In genomic region chr1:184322253-184322652, GRCh38 we compare ENCODE assay signal across 25 cellular contexts.
DNase-seq lines count a peak whose midpoint lies in the region; FAIRE-seq and TF ChIP-seq lines count a peak whose summit lies in the region.
"Had no signal": no experiment of that assay in that cellular context is flagged by ENCODE, and none has a peak within 500 bp of the region (broad histone marks: within the 10 kb centered on the region; RNA-seq: fewer than 3 reads in every experiment).

No MANE protein-coding gene starts in this region.

- H3K9me3 ChIP-seq in H1 (ENCODE audit: insufficient read depth in 2 of 2, low read depth in 1 of 2, low read length in 1 of 2) (no peaks in the 10 kb centered on the region), tibial nerve (no peaks in the 10 kb centered on the region)
- H3K9me3 ChIP-seq: A549; BE2C; BLaER1 treated with 17β-estradiol and CSF1 and Interleukin-3, amounts not matched to agents 10 nM and 100 nM had no signal

- no peak overlapping the region for H3K4me3 ChIP-seq in H7 (ENCODE audit: insufficient read depth, low read depth, low read length)
- no peak overlapping the region for H3K4me3 ChIP-seq in H1 (ENCODE audit: extremely low read depth in 1 of 4, insufficient read depth in 2 of 4, low read depth in 3 of 4, low read length in 4 of 4)
- H3K4me3 ChIP-seq in tibial nerve = no peak overlapping the region
- H3K4me3 ChIP-seq: A549; BLaER1 treated with 17β-estradiol and CSF1 and Interleukin-3, amounts not matched to agents 10 nM and 100 nM; GM12878; GM23248 had no signal

- no peak overlapping the region for H2BK5ac ChIP-seq in H1 (ENCODE audit: low read depth, low read length)

- no peaks in the 10 kb centered on the region for H3K27me3 ChIP-seq in H7 (ENCODE audit: control insufficient read depth, insufficient read depth, low read length)
- H3K27me3 ChIP-seq in H1 (replicated peaks in 1 of 4; ENCODE audit: control insufficient read depth in 3 of 4, extremely low read depth in 1 of 4, insufficient read depth in 3 of 4, low read length in 3 of 4) = no peaks in the 10 kb centered on the region
- no peaks in the 10 kb centered on the region for H3K27me3 ChIP-seq in tibial nerve
- H3K27me3 ChIP-seq: BE2C; BLaER1 treated with 17β-estradiol and CSF1 and Interleukin-3, amounts not matched to agents 10 nM and 100 nM had no signal

- H2BK120ac ChIP-seq in H1 (replicated peaks; ENCODE audit: low read depth, low read length) = no peak overlapping the region

- TF ChIP-seq POLR2A in H1 (IDR thresholded peaks at IDR 0.05; ENCODE audit: control extremely low read depth in 1 of 2, low read depth in 2 of 2, low read length in 2 of 2) (no peak), tibial nerve (IDR thresholded peaks at IDR 0.05) (no peak)

- no peak overlapping the region for H2BK12ac ChIP-seq in H1 (ENCODE audit: low read depth, low read length)

- H4K91ac ChIP-seq in H1 (replicated peaks; ENCODE audit: insufficient read length, low read length) = no peak overlapping the region

- H3K4ac ChIP-seq in H1 (replicated peaks; ENCODE audit: insufficient read length, low read depth, low read length) = no peak overlapping the region

- no peak overlapping the region for H4K5ac ChIP-seq in H1 (ENCODE audit: insufficient read length, low read depth, low read length)

- TF ChIP-seq CTCF in H1 (IDR thresholded peaks at IDR 0.05; ENCODE audit: control extremely low read depth in 1 of 3, insufficient read depth in 1 of 3, low read depth in 1 of 3, low read length in 3 of 3) (no peak), tibial nerve (IDR thresholded peaks at IDR 0.05) (no peak)

- H3K4me2 ChIP-seq in H1 (ENCODE audit: insufficient read depth in 1 of 2, low read depth in 2 of 2, low read length in 2 of 2) = no peak overlapping the region; a peak in 1 of 4 replicates
- H3K4me2 ChIP-seq: A549; BLaER1 treated with 17β-estradiol and CSF1 and Interleukin-3, amounts not matched to agents 10 nM and 100 nM had no signal

- WGBS in H1 (ENCODE audit: extremely low coverage in 1 of 2, insufficient coverage in 1 of 2, insufficient read length in 1 of 2, insufficient replicate concordance in 2 of 2, low coverage in 1 of 2, low lambda C conversion rate in 2 of 2, missing lambda C conversion rate in 1 of 2), 2 experiments = 62% methylated on average over 6 of the region's 6 CpGs; no CpG with 5 or more reads in 1 of the 2 experiments
- WGBS in tibial nerve, 2 donors = 80 to 81% methylated on average over 6 of the region's 6 CpGs

- no peak overlapping the region for H2BK15ac ChIP-seq in H1 (ENCODE audit: low read length)

- H3K23me2 ChIP-seq in H1 (ENCODE audit: low read depth, low read length) = no peaks in the 10 kb centered on the region

- CTCF ChIA-PET in H1 (lab: Charles Lee; ENCODE audit: partially characterized antibody) = interaction anchor here (1.6 kb wide), 1 partner anchor 342 kb away, joined by 3 read pairs; no protein-coding TSS in a partner anchor

- H4K8ac ChIP-seq in H1 (ENCODE audit: extremely low read depth, insufficient read depth, low read length) = no peak overlapping the region

- POLR2A ChIA-PET in H1 (lab: Charles Lee; ENCODE audit: partially characterized antibody) = no interaction called here

- no peak overlapping the region for H2BK20ac ChIP-seq in H1 (ENCODE audit: low read length)

- H3K79me2 ChIP-seq in H1 (ENCODE audit: control insufficient read depth in 1 of 2, insufficient read depth in 2 of 2, low read length in 2 of 2) = no peaks in the 10 kb centered on the region

- FAIRE-seq in H1 (lab: Jason Lieb, UNC) = peak; percentile 42
- no peak for FAIRE-seq in RCC 7860 (lab: Jason Lieb, UNC)
- FAIRE-seq: A549, D721Med, GM12878, GM19239, H54 had no signal

- no peaks in the 10 kb centered on the region for H3K36me3 ChIP-seq in H7 (replicated peaks; ENCODE audit: control insufficient read depth, insufficient read depth, low read length)
- H3K36me3 ChIP-seq in H1 (ENCODE audit: control insufficient read depth in 2 of 4, insufficient read depth in 4 of 4, low read length in 3 of 4) = no peaks in the 10 kb centered on the region
- no peaks in the 10 kb centered on the region for H3K36me3 ChIP-seq in tibial nerve
- H3K36me3 ChIP-seq: BE2C; BLaER1 treated with 17β-estradiol and CSF1 and Interleukin-3, amounts not matched to agents 10 nM and 100 nM had no signal

- no peak overlapping the region for H2AFZ ChIP-seq in H1 (ENCODE audit: low read length)
- H2AFZ ChIP-seq: GM23248 had no signal

- no peaks in the 10 kb centered on the region for H3K79me1 ChIP-seq in H1 (ENCODE audit: low read depth, low read length)

- H3K14ac ChIP-seq in H1 (ENCODE audit: insufficient read length) = no peak overlapping the region

- no peak for TF ChIP-seq RAD21 in H1 (IDR thresholded peaks at IDR 0.05 in 1 of 2, conservative IDR thresholded peaks at IDR 0.05 in 1 of 2; ENCODE audit: low read depth in 2 of 2, low read length in 2 of 2)

- H2AK5ac ChIP-seq in H1 (ENCODE audit: low read depth, low read length) = no peak overlapping the region

- no peak overlapping the region for H3K27ac ChIP-seq in H1 (ENCODE audit: low read depth, low read length)
- no peak overlapping the region for H3K27ac ChIP-seq in tibial nerve
- H3K27ac ChIP-seq: A549; BLaER1 treated with 17β-estradiol and CSF1 and Interleukin-3, amounts not matched to agents 10 nM and 100 nM; GM23248 had no signal

- no peak overlapping the region for H3K23ac ChIP-seq in H1 (ENCODE audit: insufficient read length)

- peak; percentile 33 for DNase-seq in H7
- DNase-seq in H1 (ENCODE audit: low read depth in 1 of 2, low spot score in 2 of 2) = no peak
- DNase-seq in iPS-NIHi11 (ENCODE audit: low spot score) = peak; percentile 29
- no peak for DNase-seq in NCI-H2227 treated with DMSO at 0.1 percent for 48 hours (lab: John Stamatoyannopoulos, UW)
- no peak for DNase-seq in tibial nerve (ENCODE audit: low spot score in 2 of 2)
- no peak for DNase-seq in RCC 7860 (ENCODE audit: low spot score)
- DNase-seq in stimulated activated CD4-positive, alpha-beta T cell treated with anti-CD3 and anti-CD28 coated beads, Interleukin-1b, Interleukin-23, amount 100 ng/mL, for 48 hours = no peak
- DNase-seq: 8988T; ACHN; AML-193; BE2C; CD4-positive, alpha-beta T cell; CD8-positive, alpha-beta memory T cell; DMS 273 treated with DMSO at 0.1 percent for 48 hours; DMS79; EL; GDM1; GM23248; HCEC 1CT had no signal

- TF ChIP-seq EP300 in H1 (IDR thresholded peaks at IDR 0.05; ENCODE audit: borderline replicate concordance in 1 of 2, low read depth in 2 of 2, low read length in 2 of 2) (no peak), tibial nerve (IDR thresholded peaks at IDR 0.05) (no peak)

- H3K4me1 ChIP-seq in H1 (replicated peaks in 1 of 4; ENCODE audit: control insufficient read depth in 3 of 4, insufficient read depth in 4 of 4, low read length in 3 of 4) (no peaks in the 10 kb centered on the region), tibial nerve (no peaks in the 10 kb centered on the region)
- H3K4me1 ChIP-seq: A549; BLaER1 treated with 17β-estradiol and CSF1 and Interleukin-3, amounts not matched to agents 10 nM and 100 nM had no signal

- no peaks in the 10 kb centered on the region for H4K20me1 ChIP-seq in H1 (replicated peaks in 1 of 2; ENCODE audit: control insufficient read depth in 1 of 2, insufficient read depth in 2 of 2, low read length in 2 of 2)
- H4K20me1 ChIP-seq: BLaER1 treated with 17β-estradiol and CSF1 and Interleukin-3, amounts not matched to agents 10 nM and 100 nM had no signal

- H3K9ac ChIP-seq in H1 (replicated peaks in 1 of 4; ENCODE audit: extremely low read depth in 1 of 4, low read depth in 3 of 4, low read length in 3 of 4) = no peak overlapping the region
- H3K9ac ChIP-seq: BLaER1 treated with 17β-estradiol and CSF1 and Interleukin-3, amounts not matched to agents 10 nM and 100 nM; GM23248 had no signal

- H3K56ac ChIP-seq in H1 (replicated peaks; ENCODE audit: insufficient read length, low read depth, low read length) = no peak overlapping the region

- no peak overlapping the region for H3K18ac ChIP-seq in H1 (ENCODE audit: extremely low read depth, low read length)

TF ChIP-seq in H1, 55 proteins besides CTCF, POLR2A, EP300 and RAD21:
- TF ChIP-seq TBP (IDR thresholded peaks at IDR 0.05; ENCODE audit: low read depth, low read length) = no peak
- TF ChIP-seq TAF1 (IDR thresholded peaks at IDR 0.05; ENCODE audit: low read depth, low read length) = no peak
- TF ChIP-seq MAFK (IDR thresholded peaks at IDR 0.05; ENCODE audit: low read depth, low read length) = no peak
- TF ChIP-seq MAX (IDR thresholded peaks at IDR 0.05) = no peak
- TF ChIP-seq GTF2F1 (IDR thresholded peaks at IDR 0.05; ENCODE audit: borderline replicate concordance, low read depth, low read length) = no peak
- no peak for TF ChIP-seq CTBP2 (IDR thresholded peaks at IDR 0.05; ENCODE audit: borderline replicate concordance, insufficient read depth, insufficient read length, low read length)
- TF ChIP-seq BCL11A (IDR thresholded peaks at IDR 0.05; ENCODE audit: low read depth in 2 of 2, low read length in 2 of 2) = no peak
- no peak for TF ChIP-seq CEBPB (IDR thresholded peaks at IDR 0.05; ENCODE audit: low read depth, low read length)
- no peak for TF ChIP-seq NANOG (IDR thresholded peaks at IDR 0.05; ENCODE audit: insufficient read depth, low read depth, low read length, poor library complexity, severe bottlenecking)
- no peak for TF ChIP-seq SP4 (IDR thresholded peaks at IDR 0.05; ENCODE audit: low read length)

Comparison
In these comparisons a context has a peak if more than half of its experiments do, and no peak if none do; other contexts are left out.
1. DNase-seq: peak in H7 (single experiment) and iPS-NIHi11 (single experiment); none in H1 (0 of 2), NCI-H2227 treated with DMSO at 0.1 percent for 48 hours (single experiment), tibial nerve (0 of 2), RCC 7860 (single experiment) and stimulated activated CD4-positive, alpha-beta T cell treated with anti-CD3 and anti-CD28 coated beads, Interleukin-1b, Interleukin-23, amount 100 ng/mL, for 48 hours (single experiment).